ENCODE assay signal across 1 cellular context in the genomic region with DNA sequence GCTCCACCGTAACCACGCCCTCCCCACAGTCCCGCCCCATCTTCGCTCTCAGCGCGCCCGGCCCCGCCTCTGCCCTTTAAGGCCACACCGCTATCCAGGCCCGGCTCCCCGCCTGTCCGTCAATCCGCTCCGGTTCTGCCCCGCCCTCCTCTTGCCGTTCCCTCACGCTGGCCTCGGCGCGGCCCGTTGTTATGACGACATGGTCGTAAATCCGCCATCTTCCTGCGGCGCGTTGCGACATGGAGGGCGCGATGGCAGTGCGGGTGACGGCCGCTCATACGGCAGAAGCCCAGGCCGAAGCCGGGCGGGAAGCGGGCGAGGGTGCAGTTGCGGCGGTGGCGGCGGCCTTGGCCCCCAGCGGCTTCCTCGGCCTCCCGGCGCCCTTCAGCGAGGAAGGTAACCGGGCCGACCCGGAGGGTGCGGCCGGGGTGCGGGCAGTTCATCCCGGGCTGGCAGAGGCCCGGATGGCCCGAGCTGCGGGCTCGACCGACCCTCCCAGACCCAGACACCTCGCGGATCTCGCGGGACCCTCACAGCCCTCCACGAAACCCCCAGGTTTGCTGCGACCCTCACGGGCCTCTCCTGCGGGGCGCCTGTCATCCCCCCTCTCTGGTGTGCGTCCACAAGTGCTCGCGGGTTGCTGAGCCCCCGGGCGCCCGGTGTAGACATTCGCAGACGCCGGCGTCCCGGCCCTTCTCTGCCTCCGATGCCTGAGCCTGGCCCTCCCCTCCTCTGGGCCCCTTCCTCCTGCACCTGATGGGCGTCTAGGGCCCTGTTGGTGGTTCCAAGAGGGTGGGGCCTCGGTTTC.
TF ChIP-seq lines count a peak whose summit lies in the region.

A gene with protein sequence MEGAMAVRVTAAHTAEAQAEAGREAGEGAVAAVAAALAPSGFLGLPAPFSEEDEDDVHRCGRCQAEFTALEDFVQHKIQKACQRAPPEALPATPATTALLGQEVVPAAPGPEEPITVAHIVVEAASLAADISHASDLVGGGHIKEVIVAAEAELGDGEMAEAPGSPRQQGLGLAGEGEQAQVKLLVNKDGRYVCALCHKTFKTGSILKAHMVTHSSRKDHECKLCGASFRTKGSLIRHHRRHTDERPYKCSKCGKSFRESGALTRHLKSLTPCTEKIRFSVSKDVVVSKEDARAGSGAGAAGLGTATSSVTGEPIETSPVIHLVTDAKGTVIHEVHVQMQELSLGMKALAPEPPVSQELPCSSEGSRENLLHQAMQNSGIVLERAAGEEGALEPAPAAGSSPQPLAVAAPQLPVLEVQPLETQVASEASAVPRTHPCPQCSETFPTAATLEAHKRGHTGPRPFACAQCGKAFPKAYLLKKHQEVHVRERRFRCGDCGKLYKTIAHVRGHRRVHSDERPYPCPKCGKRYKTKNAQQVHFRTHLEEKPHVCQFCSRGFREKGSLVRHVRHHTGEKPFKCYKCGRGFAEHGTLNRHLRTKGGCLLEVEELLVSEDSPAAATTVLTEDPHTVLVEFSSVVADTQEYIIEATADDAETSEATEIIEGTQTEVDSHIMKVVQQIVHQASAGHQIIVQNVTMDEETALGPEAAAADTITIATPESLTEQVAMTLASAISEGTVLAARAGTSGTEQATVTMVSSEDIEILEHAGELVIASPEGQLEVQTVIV (plus strand): TSS at position 217 of the 808 bp plus-strand sequence. CDS start 23 bp downstream, at position 240.

TF ChIP-seq in IMR-90, 13 proteins besides CTCF, POLR2A, EP300 and RAD21 (continued from another document):
- TF ChIP-seq, protein P1, sequence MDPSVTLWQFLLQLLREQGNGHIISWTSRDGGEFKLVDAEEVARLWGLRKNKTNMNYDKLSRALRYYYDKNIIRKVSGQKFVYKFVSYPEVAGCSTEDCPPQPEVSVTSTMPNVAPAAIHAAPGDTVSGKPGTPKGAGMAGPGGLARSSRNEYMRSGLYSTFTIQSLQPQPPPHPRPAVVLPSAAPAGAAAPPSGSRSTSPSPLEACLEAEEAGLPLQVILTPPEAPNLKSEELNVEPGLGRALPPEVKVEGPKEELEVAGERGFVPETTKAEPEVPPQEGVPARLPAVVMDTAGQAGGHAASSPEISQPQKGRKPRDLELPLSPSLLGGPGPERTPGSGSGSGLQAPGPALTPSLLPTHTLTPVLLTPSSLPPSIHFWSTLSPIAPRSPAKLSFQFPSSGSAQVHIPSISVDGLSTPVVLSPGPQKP (IDR thresholded peaks at IDR 0.05; ENCODE audit: borderline replicate concordance, low read depth, low read length), result no peak
- TF ChIP-seq CHD1 (IDR thresholded peaks at IDR 0.05; ENCODE audit: low read depth, low read length) (no peak; the same call in 1 of the 2 replicates), MXI1 (IDR thresholded peaks at IDR 0.05; ENCODE audit: borderline replicate concordance, low read depth, low read length) (peak; percentile 93), MAFK (IDR thresholded peaks at IDR 0.05; ENCODE audit: low read depth, low read length) (no peak), CEBPB (IDR thresholded peaks at IDR 0.05; ENCODE audit: low read depth, low read length) (peak; percentile 99)
TF ChIP-seq in IMR-90: peak in this region for 5.
